ENCODE assay signal across 8 cellular contexts in the genomic region with DNA sequence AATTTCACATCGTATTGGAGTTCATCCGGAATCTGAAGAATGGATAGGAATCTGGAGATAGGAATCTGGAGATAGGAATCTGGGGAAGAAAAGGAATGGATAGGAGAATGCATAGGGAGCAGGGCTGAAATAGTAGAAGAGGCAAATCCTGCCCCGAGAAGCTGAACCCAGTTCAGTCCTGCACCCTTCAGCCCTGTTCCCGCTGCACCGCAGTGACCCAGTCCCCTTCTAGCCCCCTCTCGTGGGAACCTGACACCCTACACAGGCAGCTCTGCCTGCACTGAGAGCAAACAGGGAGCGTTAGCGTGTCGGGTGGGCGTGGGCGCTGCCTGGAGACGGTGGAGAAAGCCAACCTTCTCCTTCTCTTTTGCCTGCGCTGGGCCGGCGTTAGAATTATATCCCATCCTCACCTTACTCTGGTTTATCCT. TPM values are rescaled to one million over a fixed set of nuclear protein-coding genes. Genes with fewer than 3 reads are reported as not detected.
DNase-seq lines count a peak whose midpoint lies in the region; ATAC-seq, FAIRE-seq and TF ChIP-seq lines count a peak whose summit lies in the region.
"Had no signal": no experiment of that assay in that cellular context is flagged by ENCODE, and none has a peak within 500 bp of the region (broad histone marks: within the 10 kb centered on the region; RNA-seq: fewer than 3 reads in every experiment).

No MANE protein-coding gene starts in this region.

- H3K36me3 ChIP-seq in A673 (ENCODE audit: insufficient read depth, low read length, poor library complexity, severe bottlenecking) (no peaks in the 10 kb centered on the region), RWPE2 (ENCODE audit: low read depth) (no peaks in the 10 kb centered on the region), kidney (ENCODE audit: control insufficient read depth in 1 of 2, insufficient read depth in 2 of 2, low read length in 2 of 2) (no peaks in the 10 kb centered on the region)

- DNase-seq in A673 (ENCODE audit: low spot score): peak; percentile 17
- no peak for DNase-seq in RWPE2 (ENCODE audit: low spot score)
- DNase-seq in memory B cell (ENCODE audit: low spot score in 2 of 2): no peak
- DNase-seq in SKM-1 treated with dmso at 0.1 percent for 144 hours (lab: John Stamatoyannopoulos, UW; ENCODE audit: unreplicated experiment): no peak
- no peak for DNase-seq in stimulated activated CD4-positive, alpha-beta T cell treated with anti-CD3 and anti-CD28 coated beads, Interleukin-1b, Interleukin-23, amount 100 ng/mL, for 48 hours
- DNase-seq in kidney: no peak

- H3K36me3 Mint-ChIP-seq in memory B cell: no peaks in the 10 kb centered on the region

- H3K9me3 ChIP-seq in A673 (ENCODE audit: low read depth, low read length, poor library complexity, severe bottlenecking) (no peaks in the 10 kb centered on the region), RWPE2 (ENCODE audit: severe bottlenecking) (no peaks in the 10 kb centered on the region), kidney (ENCODE audit: control insufficient read depth in 1 of 2, low read length in 2 of 2) (no peaks in the 10 kb centered on the region)

- intact Hi-C loops in A673 (cut with micrococcal nuclease; ENCODE audit: unreplicated experiment): no loop called here
- intact Hi-C loops in kidney (cut with DNase I): loop anchor here (10.0 kb wide), 1 partner anchor 96 kb away; no protein-coding TSS in a partner anchor

- H3K4me3 ChIP-seq in A673 (ENCODE audit: low read depth, low read length, poor library complexity, severe bottlenecking): peak overlapping the region; percentile 42
- H3K4me3 ChIP-seq in RWPE2 (ENCODE audit: severe bottlenecking): no peak overlapping the region
- H3K4me3 ChIP-seq in kidney (ENCODE audit: low read length in 2 of 2): no peak overlapping the region

- peaks cover 2% of the 10 kb centered on the region for H3K27me3 Mint-ChIP-seq in memory B cell

- H3K4me3 Mint-ChIP-seq in memory B cell: peak overlapping the region; percentile 19

- no peaks in the 10 kb centered on the region for H3K9me3 Mint-ChIP-seq in memory B cell

- H3K27me3 ChIP-seq in A673 (replicated peaks; ENCODE audit: insufficient read depth, low read depth, low read length, poor library complexity) (peaks cover 64% of the 10 kb centered on the region), RWPE2 (ENCODE audit: insufficient read depth, poor library complexity, severe bottlenecking) (peaks cover 74% of the 10 kb centered on the region)

- POLR2A ChIA-PET in A673 (lab: Charles Lee; ENCODE audit: low non-redundant PET): no interaction called here

- peak; percentile 8; the same call in 1 of the 3 replicates for ATAC-seq in RWPE2 (ENCODE audit: low read depth)
- ATAC-seq in memory B cell (ENCODE audit: low read depth): peak; percentile 36

- no peak overlapping the region for H3K9ac ChIP-seq in kidney (ENCODE audit: low read length in 2 of 2)

- FAIRE-seq in kidney (lab: Jason Lieb, UNC): no peak
- FAIRE-seq: bronchial epithelial cell had no signal

- no peak for TF ChIP-seq CTCF in A673 (conservative IDR thresholded peaks at IDR 0.05; ENCODE audit: low read depth, low read length)
- no peak for TF ChIP-seq CTCF in RWPE2 (IDR thresholded peaks at IDR 0.05; ENCODE audit: poor library complexity, severe bottlenecking)
- TF ChIP-seq CTCF in kidney (IDR thresholded peaks at IDR 0.05; ENCODE audit: borderline replicate concordance, extremely low read depth, insufficient read depth): no peak

- CTCF ChIA-PET in A673 (lab: Charles Lee): interaction anchor here (1.4 kb wide), 1 partner anchor 105 kb away, joined by 3 read pairs; no protein-coding TSS in a partner anchor

- no TSS peak for BruUV-seq in A673 (replicated peaks; lab: Mats Ljungman, UMichigan)

- H3K27ac ChIP-seq in A673 (ENCODE audit: low read depth, low read length, poor library complexity, severe bottlenecking) (no peak overlapping the region), RWPE2 (ENCODE audit: poor library complexity, severe bottlenecking) (no peak overlapping the region), kidney (ENCODE audit: low read depth in 2 of 2, low read length in 2 of 2) (no peak overlapping the region)

- H3K4me1 ChIP-seq in A673 (ENCODE audit: insufficient read depth, low read length, poor library complexity, severe bottlenecking) (peaks cover 6% of the 10 kb centered on the region), RWPE2 (ENCODE audit: insufficient read depth, poor library complexity, severe bottlenecking) (no peaks in the 10 kb centered on the region), kidney (ENCODE audit: control insufficient read depth in 1 of 2, insufficient read depth in 1 of 2, low read depth in 1 of 2, low read length in 2 of 2) (peaks cover 0 to 7% of the 10 kb centered on the region in 2 donors)

- H3K4me1 Mint-ChIP-seq in memory B cell: no peaks in the 10 kb centered on the region

- H3K27ac Mint-ChIP-seq in memory B cell: no peak overlapping the region

RNA-seq across cellular contexts. Expression of gene CCKBR, which starts 1.1 kb away (rescaled TPM):
- total RNA-seq in A673 (2021) (not detected in 2 replicates), kidney (not detected)
- not detected for polyA plus RNA-seq in kidney (ENCODE audit: insufficient read depth, low read depth, low replicate concordance)
- total RNA-seq: bronchial epithelial cell, Daoy had no signal

RNA-seq across cellular contexts. Expression of gene CNGA4, which starts 19.7 kb away (rescaled TPM):
- not detected in 2 replicates for total RNA-seq in A673 (2021)
- 0.22 TPM for total RNA-seq in kidney
- polyA plus RNA-seq in kidney (ENCODE audit: insufficient read depth, low read depth, low replicate concordance): not detected
- total RNA-seq: Daoy had no signal

RNA-seq across cellular contexts. Expression of gene FHIP1B, which starts 24.1 kb away (rescaled TPM):
- total RNA-seq in A673 (2021) (18.6 and 23.3 TPM in 2 replicates), kidney (42.5 TPM)
- polyA plus RNA-seq in kidney (ENCODE audit: insufficient read depth, low read depth, low replicate concordance): 35.1 TPM

RNA-seq across cellular contexts. Expression of gene C11orf42, which starts 53.2 kb away (rescaled TPM):
- total RNA-seq in A673 (2021) (not detected in 2 replicates), kidney (not detected)
- polyA plus RNA-seq in kidney (ENCODE audit: insufficient read depth, low read depth, low replicate concordance): not detected
- total RNA-seq: bronchial epithelial cell, Daoy had no signal

RNA-seq across cellular contexts. Expression of gene OR52W1, which starts 59.6 kb away (rescaled TPM):
- total RNA-seq in A673 (2021) (not detected in 2 replicates), kidney (not detected)
- not detected for polyA plus RNA-seq in kidney (ENCODE audit: insufficient read depth, low read depth, low replicate concordance)
- total RNA-seq: bronchial epithelial cell, Daoy had no signal
